In genomic region chr16:27109666-27110523, GRCh38 we compare ENCODE assay signal across 8 cellular contexts. TPM values are rescaled to one million over a fixed set of nuclear protein-coding genes. Genes with fewer than 3 reads are reported as not detected.
DNase-seq lines count a peak whose midpoint lies in the region; ATAC-seq and TF ChIP-seq lines count a peak whose summit lies in the region.

No MANE protein-coding gene starts in this region.

- H3K36me3 ChIP-seq in RWPE2 (ENCODE audit: low read depth) = no peaks in the 10 kb centered on the region

- H3K9me3 ChIP-seq in RWPE2 (ENCODE audit: severe bottlenecking) = no peaks in the 10 kb centered on the region

- ATAC-seq in RWPE2 (ENCODE audit: low read depth) (peak; percentile 82), foreskin keratinocyte (peak; percentile 77), HG03025 (IDR thresholded peaks at IDR 0.05; ENCODE audit: low FRiP score, unreplicated experiment) (no peak)

- POLR2A ChIA-PET in GM10248 (lab: Yijun Ruan, JAX) = interaction anchor here (0.6 kb wide), 2 partner anchors 126 to 590 kb away, joined by 5 to 11 read pairs; no protein-coding TSS in a partner anchor

- CTCF ChIA-PET in GM10248 (lab: Yijun Ruan, JAX) = interaction anchor here (0.6 to 2.3 kb wide), 20 partner anchors 8 to 1887 kb away, joined by 3 to 15 read pairs (median 4); partner anchors contain the start of gene C16orf82

- H3K27me3 ChIP-seq in RWPE2 (ENCODE audit: insufficient read depth, poor library complexity, severe bottlenecking) (no peaks in the 10 kb centered on the region), foreskin keratinocyte (peaks cover 3% of the 10 kb centered on the region)

- no peaks in the 10 kb centered on the region for H3K4me1 ChIP-seq in RWPE2 (ENCODE audit: insufficient read depth, poor library complexity, severe bottlenecking)
- no peaks in the 10 kb centered on the region for H3K4me1 ChIP-seq in foreskin keratinocyte

- H3K27ac ChIP-seq in RWPE2 (ENCODE audit: poor library complexity, severe bottlenecking) (no peak overlapping the region), foreskin keratinocyte (no peak overlapping the region)

- peak overlapping the region; percentile 8 for H3K4me3 ChIP-seq in RWPE2 (ENCODE audit: severe bottlenecking)

- DNase-seq in GM10248 (ENCODE audit: extremely low spot score) (peak; percentile 88), HT-29 (ENCODE audit: low spot score) (peak; percentile 66), RWPE2 (ENCODE audit: low spot score) (no peak), foreskin keratinocyte (peak; percentile 6 to 32), nucleus accumbens (lab: John Stamatoyannopoulos, UW) (peak in 45 of 56 donors; percentile 1 to 73 (median 33)), stromal cell of bone marrow (ENCODE audit: low read depth) (peak; percentile 33)
- peak; percentile 65 for DNase-seq in activated effector memory CD4-positive, alpha-beta T cell treated with Interleukin-2 at 50 U/mL for 16 hours

- TF ChIP-seq CTCF in GM10248 (IDR thresholded peaks at IDR 0.05; ENCODE audit: control extremely low read depth, extremely low read depth, low read depth, missing control alignments) = peak; percentile 98
- TF ChIP-seq CTCF in RWPE2 (IDR thresholded peaks at IDR 0.05; ENCODE audit: poor library complexity, severe bottlenecking) = peak; percentile 92
- TF ChIP-seq CTCF in foreskin keratinocyte (conservative IDR thresholded peaks at IDR 0.05) = peak; percentile 87

RNA-seq across cellular contexts. Expression of gene C16orf82, which starts 43.2 kb away (rescaled TPM):
- total RNA-seq in HT-29 (2014; rRNA removed; shearing (Covaris generic)) = not detected in 2 replicates
- total RNA-seq in foreskin keratinocyte = not detected in 2 replicates
- not detected in 2 replicates for polyA plus RNA-seq in foreskin keratinocyte
